ENCODE assay signal across 20 cellular contexts in the genomic region with DNA sequence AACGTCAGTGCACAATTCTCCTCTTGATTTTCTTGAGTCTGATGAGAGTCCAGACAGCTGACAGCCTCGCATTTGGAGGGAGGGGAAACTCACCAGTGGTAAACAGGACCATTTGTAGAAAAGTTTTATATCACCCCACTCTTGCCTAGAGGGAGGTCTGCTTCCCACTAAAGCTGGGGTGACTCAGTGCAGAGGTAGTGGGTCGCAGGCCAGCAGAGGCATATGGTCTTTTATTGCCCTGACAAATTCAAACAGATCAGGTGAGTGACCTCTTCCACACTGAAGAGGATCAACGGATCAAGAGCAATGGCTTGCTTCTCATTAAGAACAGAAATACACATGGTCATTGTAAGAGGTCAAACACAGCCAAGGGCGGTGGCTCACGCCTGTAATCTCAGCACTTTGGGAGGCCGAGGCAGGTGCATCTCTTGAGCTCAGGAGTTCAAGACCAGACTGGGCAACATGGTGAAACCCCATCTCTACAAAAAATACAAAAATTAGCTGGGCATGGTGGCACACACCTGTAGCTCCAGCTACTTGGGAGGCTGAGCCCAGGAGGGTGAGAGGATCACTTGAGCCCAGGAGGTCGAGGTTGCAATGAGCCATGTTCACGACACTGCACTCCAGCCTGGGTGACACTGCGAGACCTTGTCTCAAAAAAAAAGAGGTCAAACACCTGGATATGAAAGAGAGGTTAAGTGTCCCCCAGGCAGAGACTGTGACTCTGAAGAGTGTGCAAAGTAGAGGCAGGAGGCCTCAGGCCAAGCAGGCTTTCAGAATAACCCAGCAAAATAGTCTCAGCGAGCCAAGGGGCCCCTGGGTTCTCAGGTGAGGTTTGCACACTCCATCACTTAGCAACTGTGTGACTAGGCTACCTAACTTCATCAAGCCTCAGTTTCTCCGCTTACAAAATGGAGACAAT. TPM values are rescaled to one million over a fixed set of nuclear protein-coding genes. Genes with fewer than 3 reads are reported as not detected.
DNase-seq lines count a peak whose midpoint lies in the region; ATAC-seq and TF ChIP-seq lines count a peak whose summit lies in the region.
"Had no signal": no experiment of that assay in that cellular context is flagged by ENCODE, and none has a peak within 500 bp of the region (broad histone marks: within the 10 kb centered on the region; RNA-seq: fewer than 3 reads in every experiment).

No MANE protein-coding gene starts in this region.

- WGBS in adrenal gland, 4 donors, result 93 to 97% (median 96%) methylated on average over 12 of the region's 12 CpGs
- 88 to 90% methylated on average over 12 of the region's 12 CpGs for WGBS in thyroid gland, 2 donors

- H3K9me3 ChIP-seq in adrenal gland (replicated peaks in 1 of 3), result no peaks in the 10 kb centered on the region
- H3K9me3 ChIP-seq in thyroid gland, result no peaks in the 10 kb centered on the region
- no peaks in the 10 kb centered on the region for H3K9me3 ChIP-seq in A673 (ENCODE audit: low read depth, low read length, poor library complexity, severe bottlenecking)
- no peaks in the 10 kb centered on the region for H3K9me3 ChIP-seq in CD4-positive, alpha-beta T cell (ENCODE audit: control insufficient read depth, low read length)

- no peak overlapping the region for H3K27ac Mint-ChIP-seq in activated CD4-positive, alpha-beta T cell treated with anti-CD3 and anti-CD28 coated beads for 36 hours
- H3K27ac Mint-ChIP-seq in CD4-positive, alpha-beta T cell, result no peak overlapping the region

- POLR2A ChIA-PET in activated CD4-positive, alpha-beta T cell treated with anti-CD3 and anti-CD28 coated beads for 36 hours (lab: Charles Lee), result no interaction called here
- POLR2A ChIA-PET in A673 (lab: Charles Lee; ENCODE audit: low non-redundant PET), result no interaction called here
- POLR2A ChIA-PET in CD4-positive, alpha-beta T cell (lab: Charles Lee), result no interaction called here

- H3K36me3 ChIP-seq in adrenal gland (replicated peaks in 1 of 2) (no peaks in the 10 kb centered on the region), thyroid gland (no peaks in the 10 kb centered on the region), A673 (ENCODE audit: insufficient read depth, low read length, poor library complexity, severe bottlenecking) (no peaks in the 10 kb centered on the region)

- H3K4me3 Mint-ChIP-seq in activated CD4-positive, alpha-beta T cell treated with anti-CD3 and anti-CD28 coated beads for 36 hours, result no peak overlapping the region
- H3K4me3 Mint-ChIP-seq in CD4-positive, alpha-beta T cell, result no peak overlapping the region

- H3K27ac ChIP-seq in HL-60 (replicated peaks) (peak overlapping the region; percentile 47; the same call in 1 of the 2 replicates), adrenal gland (peak overlapping the region in 4 of 5 donors; percentile 40 to 81 (median 44)), thyroid gland (peak overlapping the region in 2 of 3 donors; percentile 15 to 21), A673 (ENCODE audit: low read depth, low read length, poor library complexity, severe bottlenecking) (no peak overlapping the region)
- no peak overlapping the region for H3K27ac ChIP-seq in CD4-positive, alpha-beta T cell (ENCODE audit: low read depth, low read length)
- H3K27ac ChIP-seq: GM23248, SK-N-MC had no signal

- H3K4me1 Mint-ChIP-seq in activated CD4-positive, alpha-beta T cell treated with anti-CD3 and anti-CD28 coated beads for 36 hours, result peaks cover 10% of the 10 kb centered on the region
- H3K4me1 Mint-ChIP-seq in CD4-positive, alpha-beta T cell (ENCODE audit: low read depth), result no peaks in the 10 kb centered on the region

- no peak for DNase-seq in HL-60 (ENCODE audit: low read depth in 1 of 2, low spot score in 1 of 2)
- peak in 1 of 7 donors; percentile 45 for DNase-seq in adrenal gland
- no peak for DNase-seq in left lobe of liver (ENCODE audit: low spot score)
- no peak for DNase-seq in thyroid gland
- DNase-seq in activated CD4-positive, alpha-beta T cell treated with anti-CD3 and anti-CD28 coated beads for 36 hours, result no peak
- DNase-seq in A673 (ENCODE audit: low spot score), result no peak
- DNase-seq in CD4-positive, alpha-beta T cell, result no peak
- DNase-seq: ACHN, C1 segment of cervical spinal cord, DMS 273 treated with DMSO at 0.1 percent for 48 hours, GF-D8, GM23248, MM.1S, NCI-H1092, NCI-H748 treated with DMSO at 0.1 percent for 48 hours, OCI-M1, SHP77 had no signal

- ATAC-seq in left lobe of liver, result peak; percentile 12
- ATAC-seq in activated CD4-positive, alpha-beta T cell treated with anti-CD3 and anti-CD28 coated beads for 36 hours, result no peak
- no peak for ATAC-seq in GM19324 (IDR thresholded peaks at IDR 0.05; ENCODE audit: low FRiP score, unreplicated experiment)
- ATAC-seq in CD4-positive, alpha-beta T cell (ENCODE audit: poor library complexity), result no peak
- ATAC-seq: GM12878 had no signal

- no peak overlapping the region for H3K4me3 ChIP-seq in HL-60 (replicated peaks; ENCODE audit: insufficient read depth, low read length)
- no peak overlapping the region for H3K4me3 ChIP-seq in adrenal gland
- no peak overlapping the region for H3K4me3 ChIP-seq in thyroid gland (replicated peaks in 1 of 3)
- no peak overlapping the region for H3K4me3 ChIP-seq in A673 (ENCODE audit: low read depth, low read length, poor library complexity, severe bottlenecking)
- H3K4me3 ChIP-seq: GM12878, GM23248, SK-N-MC had no signal

- TF ChIP-seq CTCF in HL-60 (IDR thresholded peaks at IDR 0.05; ENCODE audit: insufficient read depth, low read length), result no peak
- TF ChIP-seq CTCF in adrenal gland (IDR thresholded peaks at IDR 0.05), result no peak
- no peak for TF ChIP-seq CTCF in thyroid gland (IDR thresholded peaks at IDR 0.05)
- TF ChIP-seq CTCF in A673 (conservative IDR thresholded peaks at IDR 0.05; ENCODE audit: low read depth, low read length), result no peak
- TF ChIP-seq CTCF in CD4-positive, alpha-beta T cell (IDR thresholded peaks at IDR 0.05), result no peak

- no peaks in the 10 kb centered on the region for H3K27me3 Mint-ChIP-seq in activated CD4-positive, alpha-beta T cell treated with anti-CD3 and anti-CD28 coated beads for 36 hours
- no peaks in the 10 kb centered on the region for H3K27me3 Mint-ChIP-seq in CD4-positive, alpha-beta T cell

- H3K4me1 ChIP-seq in adrenal gland (replicated peaks in 1 of 2), result peaks cover 5 to 33% of the 10 kb centered on the region in 2 donors
- peaks cover 0 to 15% of the 10 kb centered on the region in 2 donors for H3K4me1 ChIP-seq in thyroid gland
- no peaks in the 10 kb centered on the region for H3K4me1 ChIP-seq in A673 (ENCODE audit: insufficient read depth, low read length, poor library complexity, severe bottlenecking)

- TF ChIP-seq POLR2A in adrenal gland (IDR thresholded peaks at IDR 0.05) (no peak), thyroid gland (IDR thresholded peaks at IDR 0.05) (no peak)

- H3K36me3 Mint-ChIP-seq in activated CD4-positive, alpha-beta T cell treated with anti-CD3 and anti-CD28 coated beads for 36 hours (ENCODE audit: low read depth), result peaks cover 17% of the 10 kb centered on the region
- H3K36me3 Mint-ChIP-seq in CD4-positive, alpha-beta T cell (ENCODE audit: low read depth), result peaks cover 39% of the 10 kb centered on the region

- BruUV-seq in A673 (replicated peaks; lab: Mats Ljungman, UMichigan), result no TSS peak

- H3K9me3 Mint-ChIP-seq in activated CD4-positive, alpha-beta T cell treated with anti-CD3 and anti-CD28 coated beads for 36 hours (ENCODE audit: low read depth), result no peaks in the 10 kb centered on the region
- H3K9me3 Mint-ChIP-seq in CD4-positive, alpha-beta T cell, result no peaks in the 10 kb centered on the region

- no peaks in the 10 kb centered on the region for H3K27me3 ChIP-seq in HL-60 (ENCODE audit: insufficient read depth, poor library complexity, severe bottlenecking)
- no peaks in the 10 kb centered on the region for H3K27me3 ChIP-seq in adrenal gland
- no peaks in the 10 kb centered on the region for H3K27me3 ChIP-seq in thyroid gland
- H3K27me3 ChIP-seq in A673 (replicated peaks; ENCODE audit: insufficient read depth, low read depth, low read length, poor library complexity), result no peaks in the 10 kb centered on the region
- H3K27me3 ChIP-seq in CD4-positive, alpha-beta T cell (ENCODE audit: control insufficient read depth, insufficient read depth, low read length), result no peaks in the 10 kb centered on the region

- CTCF ChIA-PET in activated CD4-positive, alpha-beta T cell treated with anti-CD3 and anti-CD28 coated beads for 36 hours (lab: Charles Lee), result no interaction called here
- CTCF ChIA-PET in A673 (lab: Charles Lee), result no interaction called here
- CTCF ChIA-PET in CD4-positive, alpha-beta T cell (lab: Charles Lee), result no interaction called here

- intact Hi-C loops in adrenal gland (cut with DNase I), result loop anchor here in 1 of 2 donors (10.0 kb wide), 1 partner anchor 68 kb away; no protein-coding TSS in a partner anchor
- intact Hi-C loops in thyroid gland (cut with DNase I), result no loop called here
- intact Hi-C loops in activated CD4-positive, alpha-beta T cell treated with anti-CD3 and anti-CD28 coated beads for 36 hours (cut with DNase I, micrococcal nuclease), result no loop called here
- intact Hi-C loops in A673 (cut with micrococcal nuclease; ENCODE audit: unreplicated experiment), result no loop called here
- intact Hi-C loops in CD4-positive, alpha-beta T cell (cut with DNase I, micrococcal nuclease), result no loop called here

RNA-seq across cellular contexts. Expression of a gene that starts 56.5 kb away (rescaled TPM):
- total RNA-seq in adrenal gland (100 to 1,000 TPM in 5 of 8 donors, 10 to 100 TPM in 3; 47.7 to 205 (median 122) TPM), left lobe of liver (30.9 TPM), thyroid gland (10 to 100 TPM in 3 of 4 donors, 1 to 10 TPM in 1; 9.5 to 20.2 (median 12.8) TPM), A673 (2021) (6.7 and 8.0 TPM in 2 replicates)
- 10 to 100 TPM; 31.9 to 52.4 (median 32.6) TPM for polyA plus RNA-seq in adrenal gland
- total RNA-seq in activated CD4-positive, alpha-beta T cell treated with anti-CD3 and anti-CD28 coated beads for 36 hours, result 10 to 100 TPM; 23.7 to 26.8 TPM
- 10 to 100 TPM; 62.7 to 67.8 TPM for total RNA-seq in CD4-positive, alpha-beta T cell

Comparison
In these comparisons a context has a peak if more than half of its experiments do, and no peak if none do; other contexts are left out.
1. H3K27ac ChIP-seq: peak in HL-60 (single experiment), adrenal gland (4 of 5) and thyroid gland (2 of 3); none in A673 (single experiment) and CD4-positive, alpha-beta T cell (single experiment).